Comparison of ENCODE assay signal across 22 cellular contexts in the genomic region with DNA sequence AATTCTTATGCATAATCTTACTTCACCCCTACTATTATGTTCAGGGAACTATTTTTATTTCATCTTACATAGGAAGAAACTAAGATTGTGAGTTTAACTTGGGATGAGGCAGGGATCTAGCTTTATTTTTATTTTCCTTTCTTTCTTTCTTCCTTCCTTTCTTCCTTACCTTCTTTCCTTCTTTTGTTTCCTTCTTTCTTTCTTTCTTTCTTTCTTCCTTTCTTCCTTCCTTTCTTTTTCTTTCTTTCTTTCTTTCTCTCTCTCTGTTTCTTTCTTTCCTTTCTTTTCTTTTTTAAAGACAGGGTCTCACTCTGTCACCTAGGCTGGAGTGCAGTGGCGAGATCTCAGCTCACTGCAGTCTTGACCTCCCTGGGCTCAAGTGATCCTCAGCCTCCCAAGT.
"Had no signal": no experiment of that assay in that cellular context is flagged by ENCODE, and none has a peak within 500 bp of the region (broad histone marks: within the 10 kb centered on the region; RNA-seq: fewer than 3 reads in every experiment).

No MANE protein-coding gene starts in this region.

- H3K4me3 ChIP-seq: SJCRH30 had no signal

- H3K9me3 ChIP-seq: SJCRH30 had no signal

- H3K36me3 ChIP-seq: SJCRH30 had no signal

- ATAC-seq: HepG2, SK-N-SH treated with all-trans-retinoic acid at 6 μM for 48 hours had no signal

- H3K27ac ChIP-seq: KMS-11, RWPE1, SJCRH30 had no signal

- H3K4me2 ChIP-seq: KMS-11 had no signal

- DNase-seq: IMR-90, Kasumi-1, MV-4-11, NCI-H1048, NCI-H1105, NCI-H1417, NCI-H1436 treated with DMSO at 0.1 percent for 48 hours, NCI-H1694, NCI-H187 treated with DMSO at 0.1 percent for 48 hours, NCI-H2029 treated with DMSO at 0.1 percent for 48 hours, NCI-H2171 treated with DMSO at 0.1 percent for 48 hours, NCI-H345, NCI-H446 treated with DMSO at 0.1 percent for 48 hours, NCI-H510A treated with DMSO at 0.1 percent for 48 hours, NCI-H526, NCI-H82, SHP77 treated with DMSO at 0.1 percent for 48 hours, SJCRH30 had no signal

- H3K27me3 ChIP-seq: SJCRH30 had no signal

- FAIRE-seq: HepG2 had no signal

- H3K9ac ChIP-seq: KMS-11 had no signal
